2 cellular contexts compared by ENCODE assay signal in genomic region chr10:131674130-131674529, GRCh38.
A peak's percentile ranks its signal among the peaks of the same experiment; 100 is the strongest.
TF ChIP-seq lines count a peak whose summit lies in the region.

No MANE protein-coding gene starts in this region.

TF ChIP-seq in A549, 52 proteins besides CTCF, POLR2A, EP300 and RAD21:
- TF ChIP-seq USF2 (IDR thresholded peaks at IDR 0.05) (peak; percentile 43), NR3C1 (IDR thresholded peaks at IDR 0.05) (no peak)

TF ChIP-seq in WTC11, 78 proteins besides CTCF, POLR2A, EP300 and RAD21 (continued from another document):
- TF ChIP-seq HMGXB4 (CRISPR knock-in tag; IDR thresholded peaks at IDR 0.05) (no peak), FOXJ3 (CRISPR knock-in tag; IDR thresholded peaks at IDR 0.05; ENCODE audit: borderline replicate concordance) (no peak)
TF ChIP-seq in WTC11: peak in this region for 0.
